ENCODE assay signal across 14 cellular contexts in genomic region chr1:244339776-244340175, GRCh38.
"Had no signal": no experiment of that assay in that cellular context is flagged by ENCODE, and none has a peak within 500 bp of the region (broad histone marks: within the 10 kb centered on the region; RNA-seq: fewer than 3 reads in every experiment).

No MANE protein-coding gene starts in this region.

- H3K9me3 ChIP-seq: gastroesophageal sphincter, left ventricle myocardium inferior, neutrophil had no signal

- DNase-seq: activated CD4-positive, alpha-beta memory T cell treated with anti-CD3 and anti-CD28 coated beads, Interleukin-2, amount 10 ng/mL, durations not matched to agents 7 days and 5 days; cortex of kidney; effector memory CD8-positive, alpha-beta T cell; left ventricle myocardium inferior; right cardiac atrium; trophoblast cell had no signal

- H3K36me3 Mint-ChIP-seq: stimulated activated effector memory CD8-positive, alpha-beta T cell treated with anti-CD3 and anti-CD28 coated beads, Interleukin-12 subunit alpha, Interleukin-12 subunit beta, amount 100 ng/mL, for 72 hours had no signal

- H3K27ac ChIP-seq: gastroesophageal sphincter, left ventricle myocardium inferior, neutrophil, SK-N-MC had no signal

- H3K9me3 Mint-ChIP-seq: activated CD4-positive, alpha-beta memory T cell treated with anti-CD3 and anti-CD28 coated beads, Interleukin-2, amount 10 ng/mL, durations not matched to agents 7 days and 5 days; activated naive CD4-positive, alpha-beta T cell treated with anti-CD3 and anti-CD28 coated beads for 36 hours; activated T-helper 17 cell treated with anti-CD3 and anti-CD28 coated beads, Interleukin-2, amount 50 U/mL, for 72 hours; effector memory CD8-positive, alpha-beta T cell; stimulated activated effector memory CD8-positive, alpha-beta T cell treated with anti-CD3 and anti-CD28 coated beads, Interleukin-12 subunit alpha, Interleukin-12 subunit beta, amount 100 ng/mL, for 72 hours had no signal

- H3K4me3 ChIP-seq: gastroesophageal sphincter, left ventricle myocardium inferior, SK-N-MC, smooth muscle cell had no signal

- H3K4me1 ChIP-seq: gastroesophageal sphincter, left ventricle myocardium inferior had no signal

- ATAC-seq: activated CD4-positive, CD25-positive, alpha-beta regulatory T cell treated with anti-CD3 and anti-CD28 coated beads, Interleukin-2, amount 50 U/mL, for 24 hours; effector memory CD8-positive, alpha-beta T cell; gastroesophageal sphincter; right cardiac atrium; stimulated activated effector memory CD8-positive, alpha-beta T cell treated with anti-CD3 and anti-CD28 coated beads, Interleukin-12 subunit alpha, Interleukin-12 subunit beta, amount 100 ng/mL, for 72 hours had no signal

- H3K27me3 Mint-ChIP-seq: activated CD4-positive, alpha-beta memory T cell treated with anti-CD3 and anti-CD28 coated beads, Interleukin-2, amount 10 ng/mL, durations not matched to agents 7 days and 5 days; activated T-helper 17 cell treated with anti-CD3 and anti-CD28 coated beads, Interleukin-2, amount 50 U/mL, for 72 hours had no signal

- H3K36me3 ChIP-seq: gastroesophageal sphincter, left ventricle myocardium inferior, neutrophil had no signal

- H3K27me3 ChIP-seq: gastroesophageal sphincter, neutrophil had no signal

- H3K27ac Mint-ChIP-seq: activated CD4-positive, alpha-beta memory T cell treated with anti-CD3 and anti-CD28 coated beads, Interleukin-2, amount 10 ng/mL, durations not matched to agents 7 days and 5 days; activated naive CD4-positive, alpha-beta T cell treated with anti-CD3 and anti-CD28 coated beads for 36 hours; activated T-helper 17 cell treated with anti-CD3 and anti-CD28 coated beads, Interleukin-2, amount 50 U/mL, for 72 hours; effector memory CD8-positive, alpha-beta T cell; stimulated activated effector memory CD8-positive, alpha-beta T cell treated with anti-CD3 and anti-CD28 coated beads, Interleukin-12 subunit alpha, Interleukin-12 subunit beta, amount 100 ng/mL, for 72 hours had no signal

- H3K4me3 Mint-ChIP-seq: activated CD4-positive, alpha-beta memory T cell treated with anti-CD3 and anti-CD28 coated beads, Interleukin-2, amount 10 ng/mL, durations not matched to agents 7 days and 5 days; activated naive CD4-positive, alpha-beta T cell treated with anti-CD3 and anti-CD28 coated beads for 36 hours; activated T-helper 17 cell treated with anti-CD3 and anti-CD28 coated beads, Interleukin-2, amount 50 U/mL, for 72 hours; effector memory CD8-positive, alpha-beta T cell; stimulated activated effector memory CD8-positive, alpha-beta T cell treated with anti-CD3 and anti-CD28 coated beads, Interleukin-12 subunit alpha, Interleukin-12 subunit beta, amount 100 ng/mL, for 72 hours had no signal

- H3K4me1 Mint-ChIP-seq: activated T-helper 17 cell treated with anti-CD3 and anti-CD28 coated beads, Interleukin-2, amount 50 U/mL, for 72 hours had no signal
